Comparison of ENCODE assay signal across 9 cellular contexts in genomic region chr11:117221775-117222517, GRCh38. TPM values are rescaled to one million over a fixed set of nuclear protein-coding genes. Genes with fewer than 3 reads are reported as not detected.
DNase-seq lines count a peak whose midpoint lies in the region; ATAC-seq and TF ChIP-seq lines count a peak whose summit lies in the region.
"Had no signal": no experiment of that assay in that cellular context is flagged by ENCODE, and none has a peak within 500 bp of the region (broad histone marks: within the 10 kb centered on the region; RNA-seq: fewer than 3 reads in every experiment).

No MANE protein-coding gene starts in this region.

- no peak overlapping the region for H3K23ac ChIP-seq in trophoblast cell (ENCODE audit: low read length)

- peaks cover 76% of the 10 kb centered on the region for H3K36me3 Mint-ChIP-seq in activated CD4-positive, alpha-beta T cell treated with anti-CD3 and anti-CD28 coated beads, Interleukin-2, amount 10 ng/mL, durations not matched to agents 24 days and 14 days (ENCODE audit: low read depth)

- no CpG with 5 or more reads among the region's 7 CpGs for WGBS in trophoblast cell (ENCODE audit: extremely low coverage, insufficient coverage, insufficient read length)

- H3K79me2 ChIP-seq in trophoblast cell (ENCODE audit: control insufficient read depth, insufficient read depth, low read length, poor library complexity) = peaks cover 2% of the 10 kb centered on the region

- no peak for ATAC-seq in HG02678 (IDR thresholded peaks at IDR 0.05; ENCODE audit: unreplicated experiment)

- no peak overlapping the region for H3K4me2 ChIP-seq in trophoblast cell (ENCODE audit: low read length)

- no peak overlapping the region for H4K12ac ChIP-seq in trophoblast cell (ENCODE audit: low read depth, low read length)

- no peak overlapping the region for H3K27ac ChIP-seq in trophoblast cell (ENCODE audit: low read depth, low read length)

- DNase-seq in AG09319 (ENCODE audit: extremely low read depth, low read depth) = no peak
- peak; percentile 81 for DNase-seq in NCI-H2029 (lab: John Stamatoyannopoulos, UW)
- peak; percentile 62 for DNase-seq in choroid plexus epithelial cell (ENCODE audit: low read depth)
- peak; percentile 95 for DNase-seq in myocyte (ENCODE audit: low read depth)
- no peak for DNase-seq in trophoblast cell
- no peak for DNase-seq in stimulated activated CD8-positive, alpha-beta memory T cell treated with anti-CD3 and anti-CD28 coated beads, Interleukin-4, amount 100 ng/mL, for 48 hours
- DNase-seq in activated CD4-positive, alpha-beta T cell treated with anti-CD3 and anti-CD28 coated beads, Interleukin-2, amount 10 ng/mL, durations not matched to agents 24 days and 14 days = no peak

- H3K79me1 ChIP-seq in trophoblast cell (ENCODE audit: low read length) = no peaks in the 10 kb centered on the region

- no peak overlapping the region for H2AK5ac ChIP-seq in trophoblast cell (ENCODE audit: low read length)

- H3K36me3 ChIP-seq in trophoblast cell (ENCODE audit: control insufficient read depth in 1 of 2, insufficient read depth in 2 of 2, low read length in 2 of 2) = peaks cover 62 to 74% of the 10 kb centered on the region in 2 experiments

- H4K91ac ChIP-seq in trophoblast cell (ENCODE audit: low read depth, low read length) = no peak overlapping the region

- TF ChIP-seq CTCF in AG09319 (IDR thresholded peaks at IDR 0.05; ENCODE audit: low read depth, low read length) (peak; percentile 6; the same call in 1 of the 2 replicates), choroid plexus epithelial cell (conservative IDR thresholded peaks at IDR 0.05; ENCODE audit: low read depth, low read length) (peak; percentile 16)

- no peak overlapping the region for H3K18ac ChIP-seq in trophoblast cell (ENCODE audit: low read length)

- H3K14ac ChIP-seq in trophoblast cell (ENCODE audit: low read length) = no peak overlapping the region

- no peaks in the 10 kb centered on the region for H3K27me3 ChIP-seq in trophoblast cell (ENCODE audit: insufficient read depth, low read length)

- peaks cover 8% of the 10 kb centered on the region for H3K4me1 Mint-ChIP-seq in activated CD4-positive, alpha-beta T cell treated with anti-CD3 and anti-CD28 coated beads, Interleukin-2, amount 10 ng/mL, durations not matched to agents 24 days and 14 days

- intact Hi-C loops in activated CD4-positive, alpha-beta T cell treated with anti-CD3 and anti-CD28 coated beads, Interleukin-2, amount 10 ng/mL, durations not matched to agents 24 days and 14 days (cut with micrococcal nuclease) = no loop called here

- no peaks in the 10 kb centered on the region for H3K9me3 ChIP-seq in trophoblast cell (ENCODE audit: insufficient read depth, low read depth, low read length)

- no peak overlapping the region for H3K27ac Mint-ChIP-seq in activated CD4-positive, alpha-beta T cell treated with anti-CD3 and anti-CD28 coated beads, Interleukin-2, amount 10 ng/mL, durations not matched to agents 24 days and 14 days
- H3K27ac Mint-ChIP-seq: activated naive CD4-positive, alpha-beta T cell treated with anti-CD3 and anti-CD28 coated beads, Interleukin-2, amount 50 U/mL, for 24 hours had no signal

- H3K27me3 Mint-ChIP-seq in activated CD4-positive, alpha-beta T cell treated with anti-CD3 and anti-CD28 coated beads, Interleukin-2, amount 10 ng/mL, durations not matched to agents 24 days and 14 days = no peaks in the 10 kb centered on the region
- H3K27me3 Mint-ChIP-seq: activated naive CD4-positive, alpha-beta T cell treated with anti-CD3 and anti-CD28 coated beads, Interleukin-2, amount 50 U/mL, for 24 hours had no signal

- no peak overlapping the region for H2BK12ac ChIP-seq in trophoblast cell (ENCODE audit: low read length)

- no peak overlapping the region for H3K4me3 Mint-ChIP-seq in activated CD4-positive, alpha-beta T cell treated with anti-CD3 and anti-CD28 coated beads, Interleukin-2, amount 10 ng/mL, durations not matched to agents 24 days and 14 days
- H3K4me3 Mint-ChIP-seq: activated naive CD4-positive, alpha-beta T cell treated with anti-CD3 and anti-CD28 coated beads, Interleukin-2, amount 50 U/mL, for 24 hours had no signal

- H2BK5ac ChIP-seq in trophoblast cell (ENCODE audit: low read depth, low read length, poor library complexity) = no peak overlapping the region

- no peak overlapping the region for H2AFZ ChIP-seq in trophoblast cell (ENCODE audit: insufficient read depth, low read length, poor library complexity)

- no peak overlapping the region for H3K9ac ChIP-seq in trophoblast cell (ENCODE audit: low read length)

- no peaks in the 10 kb centered on the region for H3K9me3 Mint-ChIP-seq in activated CD4-positive, alpha-beta T cell treated with anti-CD3 and anti-CD28 coated beads, Interleukin-2, amount 10 ng/mL, durations not matched to agents 24 days and 14 days
- H3K9me3 Mint-ChIP-seq: activated naive CD4-positive, alpha-beta T cell treated with anti-CD3 and anti-CD28 coated beads, Interleukin-2, amount 50 U/mL, for 24 hours had no signal

- no peak overlapping the region for H3K4me3 ChIP-seq in choroid plexus epithelial cell (ENCODE audit: low read depth, low read length)
- H3K4me3 ChIP-seq in trophoblast cell (ENCODE audit: low read depth, low read length) = no peak overlapping the region

- no peak overlapping the region for H2BK120ac ChIP-seq in trophoblast cell (ENCODE audit: insufficient read depth, low read length, poor library complexity)

- H3K4me1 ChIP-seq in trophoblast cell (ENCODE audit: control insufficient read depth in 1 of 2, insufficient read depth in 2 of 2, low read length in 2 of 2) = peaks cover 0 to 5% of the 10 kb centered on the region in 2 experiments

- no peak overlapping the region for H4K8ac ChIP-seq in trophoblast cell (ENCODE audit: low read depth, low read length)

- no peak overlapping the region for H3K4ac ChIP-seq in trophoblast cell (ENCODE audit: low read depth, low read length)

RNA-seq across cellular contexts. Expression of gene PCSK7, which starts 9.9 kb away (rescaled TPM):
- 36.8 and 42.3 TPM in 2 replicates for total RNA-seq in myocyte
- polyA plus RNA-seq in myocyte (2012) = 46.9 TPM
- polyA plus RNA-seq in trophoblast cell (2013) = 23.8 TPM in 2 replicates
- total RNA-seq in activated CD4-positive, alpha-beta T cell treated with anti-CD3 and anti-CD28 coated beads, Interleukin-2, amount 10 ng/mL, durations not matched to agents 24 days and 14 days = 160 and 165 TPM in 2 replicates

RNA-seq across cellular contexts. Expression of gene RNF214, which starts 10.5 kb away (rescaled TPM):
- total RNA-seq in myocyte = 14.8 and 16.3 TPM in 2 replicates
- polyA plus RNA-seq in myocyte (2012) = 14.5 TPM
- polyA plus RNA-seq in trophoblast cell (2013) = 16.0 and 17.7 TPM in 2 replicates
- 22.0 and 23.2 TPM in 2 replicates for total RNA-seq in activated CD4-positive, alpha-beta T cell treated with anti-CD3 and anti-CD28 coated beads, Interleukin-2, amount 10 ng/mL, durations not matched to agents 24 days and 14 days

RNA-seq across cellular contexts. Expression of gene TAGLN, which starts 22.8 kb away (rescaled TPM):
- total RNA-seq in myocyte = 462 and 502 TPM in 2 replicates
- 4,113 TPM for polyA plus RNA-seq in myocyte (2012)
- polyA plus RNA-seq in trophoblast cell (2013) = 876 and 888 TPM in 2 replicates
- total RNA-seq in activated CD4-positive, alpha-beta T cell treated with anti-CD3 and anti-CD28 coated beads, Interleukin-2, amount 10 ng/mL, durations not matched to agents 24 days and 14 days = 2.7 and 3.8 TPM in 2 replicates

RNA-seq across cellular contexts. Expression of gene SIDT2, which starts 43.4 kb away (rescaled TPM):
- 24.7 and 39.6 TPM in 2 replicates for total RNA-seq in myocyte
- 70.3 TPM for polyA plus RNA-seq in myocyte (2012)
- 23.4 and 25.7 TPM in 2 replicates for polyA plus RNA-seq in trophoblast cell (2013)
- total RNA-seq in activated CD4-positive, alpha-beta T cell treated with anti-CD3 and anti-CD28 coated beads, Interleukin-2, amount 10 ng/mL, durations not matched to agents 24 days and 14 days = 23.9 and 29.1 TPM in 2 replicates

Comparison
In these comparisons a context has a peak if more than half of its experiments do, and no peak if none do; other contexts are left out.
1. DNase-seq: peak in NCI-H2029 (single experiment), choroid plexus epithelial cell (single experiment) and myocyte (single experiment); none in AG09319 (single experiment), trophoblast cell (0 of 2), stimulated activated CD8-positive, alpha-beta memory T cell treated with anti-CD3 and anti-CD28 coated beads, Interleukin-4, amount 100 ng/mL, for 48 hours (single experiment) and activated CD4-positive, alpha-beta T cell treated with anti-CD3 and anti-CD28 coated beads, Interleukin-2, amount 10 ng/mL, durations not matched to agents 24 days and 14 days (single experiment).
2. RNA of gene TAGLN, which starts 22.8 kb away (total RNA-seq): 462 to 502 TPM in myocyte; 2.7 to 3.8 TPM in activated CD4-positive, alpha-beta T cell treated with anti-CD3 and anti-CD28 coated beads, Interleukin-2, amount 10 ng/mL, durations not matched to agents 24 days and 14 days; every median in the first group is over 10 times any median in the second.